1 cellular context compared by ENCODE assay signal in the genomic region with DNA sequence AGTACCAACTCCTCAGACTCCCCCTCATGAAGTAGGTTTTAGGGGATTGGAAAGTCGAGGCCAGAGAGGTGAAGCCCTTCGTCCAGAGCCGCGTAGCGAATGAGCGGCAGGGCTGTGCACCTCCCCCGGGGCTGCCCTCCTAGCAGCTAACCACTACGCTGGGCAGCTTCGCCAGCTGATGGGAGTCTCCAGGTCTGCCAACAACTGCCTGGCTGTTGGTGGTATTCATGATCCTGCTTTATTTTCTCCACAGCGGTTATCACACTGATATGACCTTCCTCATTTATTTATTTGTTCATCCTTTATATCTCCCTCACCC.
TF ChIP-seq lines count a peak whose summit lies in the region.

No MANE protein-coding gene starts in this region.

TF ChIP-seq in SK-N-SH, 30 proteins besides CTCF, POLR2A, EP300 and RAD21 (continued from another document):
- TF ChIP-seq, protein P1, sequence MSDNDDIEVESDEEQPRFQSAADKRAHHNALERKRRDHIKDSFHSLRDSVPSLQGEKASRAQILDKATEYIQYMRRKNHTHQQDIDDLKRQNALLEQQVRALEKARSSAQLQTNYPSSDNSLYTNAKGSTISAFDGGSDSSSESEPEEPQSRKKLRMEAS (IDR thresholded peaks at IDR 0.05; ENCODE audit: low read depth) = no peak
- TF ChIP-seq RXRA (IDR thresholded peaks at IDR 0.05; ENCODE audit: borderline replicate concordance, low read depth) (no peak), RFX5 (IDR thresholded peaks at IDR 0.05; ENCODE audit: low read length) (no peak), FOXJ3 (CRISPR knock-in tag; IDR thresholded peaks at IDR 0.05) (no peak), TAF1 (IDR thresholded peaks at IDR 0.05; ENCODE audit: borderline replicate concordance, low read depth, low read length) (no peak), GABPA (IDR thresholded peaks at IDR 0.05; ENCODE audit: low read depth) (no peak), NFIC (IDR thresholded peaks at IDR 0.05; ENCODE audit: borderline replicate concordance) (no peak), SIN3A (IDR thresholded peaks at IDR 0.05; ENCODE audit: borderline replicate concordance, low read depth, low read length) (no peak), SMC3 (IDR thresholded peaks at IDR 0.05; ENCODE audit: low read depth, low read length) (no peak), EZH2phosphoT487 (IDR thresholded peaks at IDR 0.05; ENCODE audit: borderline replicate concordance, low read depth) (no peak), JUND (IDR thresholded peaks at IDR 0.05) (no peak), FOXM1 (IDR thresholded peaks at IDR 0.05; ENCODE audit: low read depth) (no peak), GATA2 (CRISPR knock-in tag; IDR thresholded peaks at IDR 0.05) (no peak), ELF1 (IDR thresholded peaks at IDR 0.05) (no peak), RCOR1 (IDR thresholded peaks at IDR 0.05; ENCODE audit: low read length) (no peak)
- TF ChIP-seq, protein P2, sequence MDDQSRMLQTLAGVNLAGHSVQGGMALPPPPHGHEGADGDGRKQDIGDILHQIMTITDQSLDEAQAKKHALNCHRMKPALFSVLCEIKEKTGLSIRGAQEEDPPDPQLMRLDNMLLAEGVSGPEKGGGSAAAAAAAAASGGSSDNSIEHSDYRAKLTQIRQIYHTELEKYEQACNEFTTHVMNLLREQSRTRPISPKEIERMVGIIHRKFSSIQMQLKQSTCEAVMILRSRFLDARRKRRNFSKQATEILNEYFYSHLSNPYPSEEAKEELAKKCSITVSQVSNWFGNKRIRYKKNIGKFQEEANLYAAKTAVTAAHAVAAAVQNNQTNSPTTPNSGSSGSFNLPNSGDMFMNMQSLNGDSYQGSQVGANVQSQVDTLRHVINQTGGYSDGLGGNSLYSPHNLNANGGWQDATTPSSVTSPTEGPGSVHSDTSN (IDR thresholded peaks at IDR 0.05) = no peak
- TF ChIP-seq, protein P3, sequence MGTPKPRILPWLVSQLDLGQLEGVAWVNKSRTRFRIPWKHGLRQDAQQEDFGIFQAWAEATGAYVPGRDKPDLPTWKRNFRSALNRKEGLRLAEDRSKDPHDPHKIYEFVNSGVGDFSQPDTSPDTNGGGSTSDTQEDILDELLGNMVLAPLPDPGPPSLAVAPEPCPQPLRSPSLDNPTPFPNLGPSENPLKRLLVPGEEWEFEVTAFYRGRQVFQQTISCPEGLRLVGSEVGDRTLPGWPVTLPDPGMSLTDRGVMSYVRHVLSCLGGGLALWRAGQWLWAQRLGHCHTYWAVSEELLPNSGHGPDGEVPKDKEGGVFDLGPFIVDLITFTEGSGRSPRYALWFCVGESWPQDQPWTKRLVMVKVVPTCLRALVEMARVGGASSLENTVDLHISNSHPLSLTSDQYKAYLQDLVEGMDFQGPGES (IDR thresholded peaks at IDR 0.05; ENCODE audit: low read depth, low read length) = no peak
- TF ChIP-seq, protein P4, sequence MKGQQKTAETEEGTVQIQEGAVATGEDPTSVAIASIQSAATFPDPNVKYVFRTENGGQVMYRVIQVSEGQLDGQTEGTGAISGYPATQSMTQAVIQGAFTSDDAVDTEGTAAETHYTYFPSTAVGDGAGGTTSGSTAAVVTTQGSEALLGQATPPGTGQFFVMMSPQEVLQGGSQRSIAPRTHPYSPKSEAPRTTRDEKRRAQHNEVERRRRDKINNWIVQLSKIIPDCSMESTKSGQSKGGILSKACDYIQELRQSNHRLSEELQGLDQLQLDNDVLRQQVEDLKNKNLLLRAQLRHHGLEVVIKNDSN (IDR thresholded peaks at IDR 0.05; ENCODE audit: borderline replicate concordance, low read depth) = no peak
TF ChIP-seq in SK-N-SH: peak in this region for 0.
